ENCODE assay signal across 19 cellular contexts in the genomic region with DNA sequence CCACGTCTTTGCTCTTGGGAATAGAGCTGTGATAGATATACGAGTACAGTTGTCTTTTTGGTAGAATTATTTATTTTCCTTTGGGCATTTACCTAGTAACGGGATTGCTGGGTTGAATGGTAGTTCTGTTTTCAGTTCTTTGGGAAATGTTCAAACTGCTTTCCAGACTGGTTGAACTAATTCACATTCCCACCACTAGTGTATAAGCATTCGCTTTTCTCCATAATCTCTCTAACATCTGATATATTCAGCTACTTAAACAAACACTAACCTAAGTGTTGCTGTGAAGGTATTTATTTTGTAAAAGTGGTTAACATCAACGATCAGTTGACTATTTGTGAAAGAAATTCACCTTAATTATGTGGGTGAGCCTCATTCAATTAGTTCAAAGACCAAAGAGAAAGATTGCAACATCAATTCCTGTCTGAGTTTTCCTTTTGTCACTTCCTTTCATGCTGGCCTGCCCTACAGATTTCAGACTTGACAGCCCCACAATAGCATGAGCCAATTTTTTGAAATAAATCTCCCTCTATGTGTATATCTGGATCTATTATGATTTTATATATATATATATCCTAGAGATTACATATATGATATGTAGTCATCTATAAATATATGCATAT. TPM values are rescaled to one million over a fixed set of nuclear protein-coding genes. Genes with fewer than 3 reads are reported as not detected.
DNase-seq lines count a peak whose midpoint lies in the region; ATAC-seq, FAIRE-seq and TF ChIP-seq lines count a peak whose summit lies in the region.
"Had no signal": no experiment of that assay in that cellular context is flagged by ENCODE, and none has a peak within 500 bp of the region (broad histone marks: within the 10 kb centered on the region; RNA-seq: fewer than 3 reads in every experiment).

No MANE protein-coding gene starts in this region.

- ATAC-seq in activated naive CD8-positive, alpha-beta T cell treated with anti-CD3 and anti-CD28 coated beads, Interleukin-2, amount 10 ng/mL, durations not matched to agents 7 days and 5 days (ENCODE audit: low read depth): peak; percentile 74
- ATAC-seq in HepG2 (peak; percentile 47; the same call in 1 of the 3 replicates), GM21717 (IDR thresholded peaks at IDR 0.05; ENCODE audit: unreplicated experiment) (no peak)
- ATAC-seq: activated CD4-positive, CD25-positive, alpha-beta regulatory T cell treated with anti-CD3 and anti-CD28 coated beads, Interleukin-2, amount 50 U/mL, for 24 hours had no signal

- in situ Hi-C loops in HepG2 (cut with HindIII; ENCODE audit: extremely low pct_ligation_motif_present, low pct_unique_long_range_greater_than_20kb): no loop called here

- H3K27ac Mint-ChIP-seq in activated naive CD8-positive, alpha-beta T cell treated with anti-CD3 and anti-CD28 coated beads, Interleukin-2, amount 10 ng/mL, durations not matched to agents 7 days and 5 days: peak overlapping the region; percentile 74
- H3K27ac Mint-ChIP-seq: activated naive CD4-positive, alpha-beta T cell treated with anti-CD3 and anti-CD28 coated beads, Interleukin-2, amount 10 ng/mL, durations not matched to agents 7 days and 5 days; stimulated activated naive CD8-positive, alpha-beta T cell treated with anti-CD3 and anti-CD28 coated beads, Interleukin-15, Interleukin-2, amounts not matched to agents 100 ng/mL and 50 ng/mL, for 24 hours had no signal

- intact Hi-C loops in HepG2 (cut with micrococcal nuclease; ENCODE audit: unreplicated experiment): no loop called here
- intact Hi-C loops in sigmoid colon (cut with DNase I): no loop called here

- no peaks in the 10 kb centered on the region; a peak in 1 of 5 replicates for H3K27me3 ChIP-seq in HepG2 (ENCODE audit: control insufficient read depth in 1 of 2, insufficient read depth in 2 of 2, low read length in 2 of 2)
- H3K27me3 ChIP-seq in sigmoid colon: no peaks in the 10 kb centered on the region
- H3K27me3 ChIP-seq: vagina had no signal

- POLR2A ChIA-PET in activated naive CD8-positive, alpha-beta T cell treated with anti-CD3 and anti-CD28 coated beads, Interleukin-2, amount 10 ng/mL, durations not matched to agents 7 days and 5 days (lab: Charles Lee): interaction anchor here (0.7 to 1.2 kb wide), 2 partner anchors 8 to 60 kb away, joined by 3 read pairs; no protein-coding TSS in a partner anchor
- POLR2A ChIA-PET in HepG2 (lab: Yijun Ruan, JAX): no interaction called here

- H3K4me2 ChIP-seq in HepG2 (ENCODE audit: low read depth, low read length): no peak overlapping the region

- no peak for FAIRE-seq in HepG2 (lab: Jason Lieb, UNC)
- FAIRE-seq: keratinocyte, small intestine had no signal

- no peak overlapping the region for H3K9ac ChIP-seq in HepG2 (ENCODE audit: insufficient read depth, low read depth, low read length)
- H3K9ac ChIP-seq: GM23248 had no signal

- H2AFZ ChIP-seq in HepG2 (ENCODE audit: low read length): no peak overlapping the region
- H2AFZ ChIP-seq: GM23248 had no signal

- peak overlapping the region; percentile 31 for H3K4me3 Mint-ChIP-seq in activated naive CD8-positive, alpha-beta T cell treated with anti-CD3 and anti-CD28 coated beads, Interleukin-2, amount 10 ng/mL, durations not matched to agents 7 days and 5 days
- H3K4me3 Mint-ChIP-seq: activated naive CD4-positive, alpha-beta T cell treated with anti-CD3 and anti-CD28 coated beads, Interleukin-2, amount 10 ng/mL, durations not matched to agents 7 days and 5 days; stimulated activated naive CD8-positive, alpha-beta T cell treated with anti-CD3 and anti-CD28 coated beads, Interleukin-15, Interleukin-2, amounts not matched to agents 100 ng/mL and 50 ng/mL, for 24 hours had no signal

- H3K4me1 Mint-ChIP-seq in activated naive CD8-positive, alpha-beta T cell treated with anti-CD3 and anti-CD28 coated beads, Interleukin-2, amount 10 ng/mL, durations not matched to agents 7 days and 5 days: peaks cover 23% of the 10 kb centered on the region

- H4K20me1 ChIP-seq in HepG2 (ENCODE audit: insufficient read depth, low read length): no peaks in the 10 kb centered on the region

- H3K27ac ChIP-seq in HepG2 (ENCODE audit: extremely low read length, insufficient read depth, low read length): no peak overlapping the region
- no peak overlapping the region for H3K27ac ChIP-seq in sigmoid colon
- H3K27ac ChIP-seq: GM23248, vagina had no signal

- no peaks in the 10 kb centered on the region for H3K36me3 ChIP-seq in HepG2 (replicated peaks in 1 of 2; ENCODE audit: control insufficient read depth in 1 of 2, insufficient read depth in 2 of 2, low read length in 2 of 2)
- no peaks in the 10 kb centered on the region for H3K36me3 ChIP-seq in sigmoid colon
- H3K36me3 ChIP-seq: vagina had no signal

- no peaks in the 10 kb centered on the region for H3K9me3 Mint-ChIP-seq in activated naive CD8-positive, alpha-beta T cell treated with anti-CD3 and anti-CD28 coated beads, Interleukin-2, amount 10 ng/mL, durations not matched to agents 7 days and 5 days
- H3K9me3 Mint-ChIP-seq: stimulated activated naive CD8-positive, alpha-beta T cell treated with anti-CD3 and anti-CD28 coated beads, Interleukin-15, Interleukin-2, amounts not matched to agents 100 ng/mL and 50 ng/mL, for 24 hours had no signal

- peaks cover 9% of the 10 kb centered on the region for H3K36me3 Mint-ChIP-seq in activated naive CD8-positive, alpha-beta T cell treated with anti-CD3 and anti-CD28 coated beads, Interleukin-2, amount 10 ng/mL, durations not matched to agents 7 days and 5 days

- 7% methylated on average over 5 of the region's 5 CpGs for WGBS in HepG2 (ENCODE audit: low lambda C conversion rate)
- 75 to 82% methylated on average over 5 of the region's 5 CpGs for WGBS in sigmoid colon, 2 donors

- DNase-seq in ELR (ENCODE audit: low read depth) (peak; percentile 17), NB4 (ENCODE audit: low read depth) (peak; percentile 53), HepG2 (ENCODE audit: low spot score) (peak; percentile 2), NCI-H1694 (lab: John Stamatoyannopoulos, UW) (no peak), occipital lobe (lab: John Stamatoyannopoulos, UW) (no peak), sigmoid colon (no peak)
- no peak for DNase-seq in activated naive CD8-positive, alpha-beta T cell treated with anti-CD3 and anti-CD28 coated beads, Interleukin-2, amount 10 ng/mL, durations not matched to agents 7 days and 5 days
- DNase-seq: activated naive CD4-positive, alpha-beta T cell treated with anti-CD3 and anti-CD28 coated beads, Interleukin-2, amount 10 ng/mL, durations not matched to agents 7 days and 5 days; DMS53; glutamatergic neuron; GM23248; MM.1S; NK-92 treated with Interleukin-12 subunit alpha and Interleukin-12 subunit beta, amount 100 ng/mL, for 24 hours; small intestine had no signal

- no peak for TF ChIP-seq EP300 in HepG2 (IDR thresholded peaks at IDR 0.05; ENCODE audit: low read depth in 2 of 2, low read length in 2 of 2)
- no peak for TF ChIP-seq EP300 in HepG2 (CRISPR knock-in tag; IDR thresholded peaks at IDR 0.05; ENCODE audit: borderline replicate concordance)
- no peak for TF ChIP-seq EP300 in sigmoid colon (IDR thresholded peaks at IDR 0.05)

- no peaks in the 10 kb centered on the region for H3K79me2 ChIP-seq in HepG2 (ENCODE audit: insufficient read depth, low read length)

- TF ChIP-seq POLR2A in NB4 (IDR thresholded peaks at IDR 0.05; ENCODE audit: extremely low read depth, insufficient read length) (no peak), HepG2 (IDR thresholded peaks at IDR 0.05; ENCODE audit: insufficient read depth in 1 of 2, low read depth in 2 of 2, low read length in 2 of 2) (no peak), sigmoid colon (IDR thresholded peaks at IDR 0.05) (no peak)

- TF ChIP-seq CTCF in NB4 (IDR thresholded peaks at IDR 0.05; ENCODE audit: low read depth, low read length) (no peak), HepG2 (CRISPR knock-in tag; IDR thresholded peaks at IDR 0.05) (no peak), sigmoid colon (IDR thresholded peaks at IDR 0.05) (no peak)

- CTCF ChIA-PET in HepG2 (lab: Yijun Ruan, JAX; ENCODE audit: low intra/inter-chr PET ratio, low total read pairs): no interaction called here

- H3K4me3 ChIP-seq in NB4 (ENCODE audit: low read depth, low read length) (no peak overlapping the region), HepG2 (replicated peaks in 1 of 3; ENCODE audit: insufficient read depth in 1 of 3, low read depth in 2 of 3, low read length in 3 of 3) (no peak overlapping the region), sigmoid colon (no peak overlapping the region)
- H3K4me3 ChIP-seq: GM23248, vagina had no signal

- H3K4me1 ChIP-seq in HepG2 (ENCODE audit: insufficient read depth, low read length) (0 out of 2 replicates have a peak, but pooled peaks cover 8% of the 10 kb centered on the region), sigmoid colon (no peaks in the 10 kb centered on the region)
- H3K4me1 ChIP-seq: vagina had no signal

- no peaks in the 10 kb centered on the region for H3K27me3 Mint-ChIP-seq in activated naive CD8-positive, alpha-beta T cell treated with anti-CD3 and anti-CD28 coated beads, Interleukin-2, amount 10 ng/mL, durations not matched to agents 7 days and 5 days
- H3K27me3 Mint-ChIP-seq: activated naive CD4-positive, alpha-beta T cell treated with anti-CD3 and anti-CD28 coated beads, Interleukin-2, amount 10 ng/mL, durations not matched to agents 7 days and 5 days; stimulated activated naive CD8-positive, alpha-beta T cell treated with anti-CD3 and anti-CD28 coated beads, Interleukin-15, Interleukin-2, amounts not matched to agents 100 ng/mL and 50 ng/mL, for 24 hours had no signal

- H3K9me3 ChIP-seq in HepG2 (ENCODE audit: low read length) (no peaks in the 10 kb centered on the region), sigmoid colon (no peaks in the 10 kb centered on the region)
- H3K9me3 ChIP-seq: vagina had no signal

- TF ChIP-seq RAD21 in HepG2 (CRISPR knock-in tag; IDR thresholded peaks at IDR 0.05): no peak

- BruUV-seq in HepG2 (replicated peaks; lab: Mats Ljungman, UMichigan): no TSS peak

RNA-seq across cellular contexts. Expression of a gene that starts 26.7 kb away (rescaled TPM):
- 10 to 100 TPM; 14.8 to 15.7 TPM for total RNA-seq in activated naive CD8-positive, alpha-beta T cell treated with anti-CD3 and anti-CD28 coated beads, Interleukin-2, amount 10 ng/mL, durations not matched to agents 7 days and 5 days
- 2.1 and 2.5 TPM in 2 replicates for total RNA-seq in HepG2 (2016; rRNA removed; fragmentation: Illumina TruSeq; extraction: Trizol)
- total RNA-seq in HepG2 (2016; cell fraction: cytosol; rRNA removed; fragmentation: Illumina TruSeq; extraction: Trizol; ENCODE audit: low read depth): 1.0 and 1.1 TPM in 2 replicates
- 2.7 and 2.8 TPM in 2 replicates for total RNA-seq in HepG2 (2016; cell fraction: insoluble cytoplasmic fraction; rRNA removed; fragmentation: Illumina TruSeq; extraction: Trizol)
- 1.8 and 2.0 TPM in 2 replicates for total RNA-seq in HepG2 (2016; cell fraction: membrane; rRNA removed; fragmentation: Illumina TruSeq; extraction: Trizol)
- total RNA-seq in HepG2 (2016; cell fraction: nucleus; rRNA removed; fragmentation: Illumina TruSeq; extraction: Trizol): 3.2 and 3.5 TPM in 2 replicates
- polyA plus RNA-seq in HepG2 (2011; rRNA removed): 4.2 and 4.4 TPM in 2 replicates
- 5.3 and 5.7 TPM in 2 replicates for polyA plus RNA-seq in HepG2 (2011; cell fraction: cytosol; rRNA removed)
- 6.2 and 6.9 TPM in 2 replicates for polyA plus RNA-seq in HepG2 (2011; cell fraction: nucleus; rRNA removed)
- 2.6 and 5.2 TPM in 2 replicates for polyA plus RNA-seq in HepG2 (2012)
- polyA plus RNA-seq in HepG2 (2016; cell fraction: cytosol; fragmentation: Illumina TruSeq; extraction: Trizol; ENCODE audit: low read depth): 0.26 and 0.36 TPM in 2 replicates
- polyA plus RNA-seq in HepG2 (2016; cell fraction: insoluble cytoplasmic fraction; fragmentation: Illumina TruSeq; extraction: Trizol; ENCODE audit: low read depth): 2.8 and 3.3 TPM in 2 replicates
- 1.2 and 1.3 TPM in 2 replicates for polyA plus RNA-seq in HepG2 (2016; cell fraction: membrane; fragmentation: Illumina TruSeq; extraction: Trizol; ENCODE audit: low read depth)
- polyA plus RNA-seq in HepG2 (2016; cell fraction: nucleus; fragmentation: Illumina TruSeq; extraction: Trizol; ENCODE audit: insufficient read depth, low read depth): 2.0 and 2.4 TPM in 2 replicates
- 11.2 and 16.0 TPM in 2 replicates for polyA minus RNA-seq in HepG2 (2011; rRNA and poly(A)+ RNA removed; ENCODE audit: low replicate concordance)
- 2.7 and 3.9 TPM in 2 replicates for polyA minus RNA-seq in HepG2 (2011; cell fraction: cytosol; rRNA and poly(A)+ RNA removed)
- polyA minus RNA-seq in HepG2 (2011; cell fraction: nucleus; rRNA and poly(A)+ RNA removed): 13.1 and 15.4 TPM in 2 replicates
- total RNA-seq in occipital lobe: 5.3 TPM
- 10 to 100 TPM; 11.4 to 19.9 (median 15.7) TPM for total RNA-seq in sigmoid colon
- polyA plus RNA-seq in sigmoid colon: 1 to 10 TPM; 2.5 to 4.1 (median 3.6) TPM

Comparison
In these comparisons a context has a peak if more than half of its experiments do, and no peak if none do; other contexts are left out.
1. DNase-seq: peak in ELR (single experiment), NB4 (single experiment) and HepG2 (single experiment); none in activated naive CD8-positive, alpha-beta T cell treated with anti-CD3 and anti-CD28 coated beads, Interleukin-2, amount 10 ng/mL, durations not matched to agents 7 days and 5 days (single experiment), NCI-H1694 (single experiment), occipital lobe (single experiment) and sigmoid colon (single experiment).